In the genomic region with DNA sequence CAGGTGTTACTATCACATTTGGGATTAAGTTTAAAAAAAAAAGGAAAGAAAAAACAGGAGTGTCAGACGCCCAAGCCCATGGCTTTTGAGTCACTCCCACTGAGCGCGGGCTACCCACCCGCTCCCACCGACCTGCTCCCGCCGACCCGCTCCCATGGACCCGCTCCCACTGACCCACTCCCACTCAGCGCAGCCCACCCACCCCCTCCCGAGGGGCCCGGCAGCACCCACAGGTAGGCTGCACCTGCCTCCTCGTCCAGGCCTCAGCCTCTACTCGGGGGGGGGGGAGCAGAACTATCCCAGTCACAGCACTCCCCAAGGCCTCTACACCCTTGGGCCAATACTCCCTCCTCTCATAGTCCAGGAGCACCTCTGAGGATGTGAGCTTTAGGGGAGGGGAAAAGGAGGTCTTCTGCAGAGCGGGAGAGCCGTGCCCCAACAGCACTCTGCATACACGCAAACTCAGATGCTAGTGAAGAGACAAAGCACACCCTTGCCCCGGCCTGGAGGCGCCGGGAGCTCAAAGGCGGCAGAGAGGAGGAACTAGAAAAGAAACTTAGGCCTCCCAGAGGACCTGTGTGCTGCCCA, we compare ENCODE assay signal across 10 cellular contexts. TPM values are rescaled to one million over a fixed set of nuclear protein-coding genes. Genes with fewer than 3 reads are reported as not detected.
DNase-seq lines count a peak whose midpoint lies in the region; ATAC-seq and TF ChIP-seq lines count a peak whose summit lies in the region.
"Had no signal": no experiment of that assay in that cellular context is flagged by ENCODE, and none has a peak within 500 bp of the region (broad histone marks: within the 10 kb centered on the region; RNA-seq: fewer than 3 reads in every experiment).

No MANE protein-coding gene starts in this region.

- CTCF ChIA-PET in activated CD8-positive, alpha-beta memory T cell treated with anti-CD3 and anti-CD28 coated beads, Interleukin-2, amount 10 ng/mL, durations not matched to agents 7 days and 5 days (lab: Charles Lee) = no interaction called here

- no peak for DNase-seq in activated CD8-positive, alpha-beta memory T cell treated with anti-CD3 and anti-CD28 coated beads, Interleukin-2, amount 10 ng/mL, durations not matched to agents 7 days and 5 days
- no peak for DNase-seq in activated CD8-positive, alpha-beta memory T cell treated with anti-CD3 and anti-CD28 coated beads, Interleukin-2, amount 50 U/mL, for 48 hours
- DNase-seq in right lobe of liver = peak in 1 of 3 donors; percentile 52
- DNase-seq in substantia nigra (lab: John Stamatoyannopoulos, UW) = no peak
- no peak for DNase-seq in NCI-H82 treated with DMSO at 0.1 percent for 48 hours (lab: John Stamatoyannopoulos, UW; ENCODE audit: unreplicated experiment)
- DNase-seq in stimulated activated naive CD4-positive, alpha-beta T cell treated with Interleukin-2 at 50 U/mL for 16 hours (lab: John Stamatoyannopoulos, UW) = no peak
- no peak for DNase-seq in NCI-H748 treated with DMSO at 0.1 percent for 48 hours (lab: John Stamatoyannopoulos, UW)
- DNase-seq: activated CD8-positive, alpha-beta memory T cell treated with anti-CD3 and anti-CD28 coated beads for 24 hours had no signal

- H3K27ac ChIP-seq in right lobe of liver (peak overlapping the region in 1 of 3 donors; percentile 76), substantia nigra (ENCODE audit: low read depth, low read length, poor library complexity, severe bottlenecking) (peak overlapping the region; percentile 3)

- no peak for ATAC-seq in activated CD8-positive, alpha-beta memory T cell treated with anti-CD3 and anti-CD28 coated beads, Interleukin-2, amount 10 ng/mL, durations not matched to agents 7 days and 5 days
- no peak for ATAC-seq in activated T-helper 17 cell treated with anti-CD3 and anti-CD28 coated beads, Interleukin-2, amount 50 U/mL, for 72 hours (replicated peaks)
- ATAC-seq in right lobe of liver = no peak

- peaks cover 0 to 7% (median 3%) of the 10 kb centered on the region in 4 donors for H3K36me3 ChIP-seq in right lobe of liver

- H3K27me3 ChIP-seq in right lobe of liver = no peaks in the 10 kb centered on the region

- H3K27me3 Mint-ChIP-seq in activated CD8-positive, alpha-beta memory T cell treated with anti-CD3 and anti-CD28 coated beads, Interleukin-2, amount 10 ng/mL, durations not matched to agents 7 days and 5 days = no peaks in the 10 kb centered on the region
- H3K27me3 Mint-ChIP-seq in activated T-helper 17 cell treated with anti-CD3 and anti-CD28 coated beads, Interleukin-2, amount 50 U/mL, for 72 hours = no peaks in the 10 kb centered on the region

- 16% methylated on average over 10 of the region's 21 CpGs for WGBS in right lobe of liver (ENCODE audit: insufficient coverage, low coverage, low lambda C conversion rate, missing lambda C conversion rate)

- intact Hi-C loops in right lobe of liver (cut with DNase I) = no loop called here

- no peak for TF ChIP-seq POLR2A in right lobe of liver (IDR thresholded peaks at IDR 0.05)

- H3K4me1 ChIP-seq in right lobe of liver = peaks cover 0 to 65% (median 18%) of the 10 kb centered on the region in 4 donors

- peaks cover 35% of the 10 kb centered on the region for H3K4me1 Mint-ChIP-seq in activated CD8-positive, alpha-beta memory T cell treated with anti-CD3 and anti-CD28 coated beads, Interleukin-2, amount 10 ng/mL, durations not matched to agents 7 days and 5 days
- peaks cover 23% of the 10 kb centered on the region for H3K4me1 Mint-ChIP-seq in activated T-helper 17 cell treated with anti-CD3 and anti-CD28 coated beads, Interleukin-2, amount 50 U/mL, for 72 hours

- TF ChIP-seq CTCF in right lobe of liver (IDR thresholded peaks at IDR 0.05) = no peak

- peak overlapping the region; percentile 87 for H3K27ac Mint-ChIP-seq in activated CD8-positive, alpha-beta memory T cell treated with anti-CD3 and anti-CD28 coated beads, Interleukin-2, amount 10 ng/mL, durations not matched to agents 7 days and 5 days
- peak overlapping the region; percentile 91 for H3K27ac Mint-ChIP-seq in activated T-helper 17 cell treated with anti-CD3 and anti-CD28 coated beads, Interleukin-2, amount 50 U/mL, for 72 hours

- no peaks in the 10 kb centered on the region for H3K9me3 ChIP-seq in right lobe of liver

- H3K4me3 ChIP-seq in right lobe of liver = peak overlapping the region; percentile 84 to 99 (median 93)

- no peak overlapping the region for H3K4me3 Mint-ChIP-seq in activated CD8-positive, alpha-beta memory T cell treated with anti-CD3 and anti-CD28 coated beads, Interleukin-2, amount 10 ng/mL, durations not matched to agents 7 days and 5 days
- peak overlapping the region; percentile 87 for H3K4me3 Mint-ChIP-seq in activated T-helper 17 cell treated with anti-CD3 and anti-CD28 coated beads, Interleukin-2, amount 50 U/mL, for 72 hours

- H3K9me3 Mint-ChIP-seq in activated CD8-positive, alpha-beta memory T cell treated with anti-CD3 and anti-CD28 coated beads, Interleukin-2, amount 10 ng/mL, durations not matched to agents 7 days and 5 days (ENCODE audit: low read depth) = no peaks in the 10 kb centered on the region
- H3K9me3 Mint-ChIP-seq in activated T-helper 17 cell treated with anti-CD3 and anti-CD28 coated beads, Interleukin-2, amount 50 U/mL, for 72 hours = no peaks in the 10 kb centered on the region

- H3K36me3 Mint-ChIP-seq in activated CD8-positive, alpha-beta memory T cell treated with anti-CD3 and anti-CD28 coated beads, Interleukin-2, amount 10 ng/mL, durations not matched to agents 7 days and 5 days = peaks cover 2% of the 10 kb centered on the region
- H3K36me3 Mint-ChIP-seq in activated T-helper 17 cell treated with anti-CD3 and anti-CD28 coated beads, Interleukin-2, amount 50 U/mL, for 72 hours (ENCODE audit: low read depth) = peaks cover 28% of the 10 kb centered on the region

RNA-seq across cellular contexts. Expression of gene CLUH, which starts 2.9 kb away (rescaled TPM):
- total RNA-seq in activated CD8-positive, alpha-beta memory T cell treated with anti-CD3 and anti-CD28 coated beads, Interleukin-2, amount 10 ng/mL, durations not matched to agents 7 days and 5 days = 10 to 100 TPM; 65.0 to 81.1 TPM
- total RNA-seq in activated T-helper 17 cell treated with anti-CD3 and anti-CD28 coated beads, Interleukin-2, amount 50 U/mL, for 72 hours = 100 to 1,000 TPM in 1 of 2 donors, 10 to 100 TPM in 1; 49.5 to 122 TPM
- total RNA-seq in right lobe of liver = 100 to 1,000 TPM in 5 of 6 experiments, 10 to 100 TPM in 1; 88.9 to 224 (median 166) TPM

RNA-seq across cellular contexts. Expression of gene CCDC92B, which starts 40.8 kb away (rescaled TPM):
- under 1 TPM in 1 of 2 experiments, not detected in 1; 0.12 TPM for total RNA-seq in activated CD8-positive, alpha-beta memory T cell treated with anti-CD3 and anti-CD28 coated beads, Interleukin-2, amount 10 ng/mL, durations not matched to agents 7 days and 5 days
- under 1 TPM in 1 of 2 donors, not detected in 1; 0.11 TPM for total RNA-seq in activated T-helper 17 cell treated with anti-CD3 and anti-CD28 coated beads, Interleukin-2, amount 50 U/mL, for 72 hours
- total RNA-seq in right lobe of liver = not detected
- total RNA-seq: mononuclear cell had no signal
